1 cellular context compared by ENCODE assay signal in the genomic region with DNA sequence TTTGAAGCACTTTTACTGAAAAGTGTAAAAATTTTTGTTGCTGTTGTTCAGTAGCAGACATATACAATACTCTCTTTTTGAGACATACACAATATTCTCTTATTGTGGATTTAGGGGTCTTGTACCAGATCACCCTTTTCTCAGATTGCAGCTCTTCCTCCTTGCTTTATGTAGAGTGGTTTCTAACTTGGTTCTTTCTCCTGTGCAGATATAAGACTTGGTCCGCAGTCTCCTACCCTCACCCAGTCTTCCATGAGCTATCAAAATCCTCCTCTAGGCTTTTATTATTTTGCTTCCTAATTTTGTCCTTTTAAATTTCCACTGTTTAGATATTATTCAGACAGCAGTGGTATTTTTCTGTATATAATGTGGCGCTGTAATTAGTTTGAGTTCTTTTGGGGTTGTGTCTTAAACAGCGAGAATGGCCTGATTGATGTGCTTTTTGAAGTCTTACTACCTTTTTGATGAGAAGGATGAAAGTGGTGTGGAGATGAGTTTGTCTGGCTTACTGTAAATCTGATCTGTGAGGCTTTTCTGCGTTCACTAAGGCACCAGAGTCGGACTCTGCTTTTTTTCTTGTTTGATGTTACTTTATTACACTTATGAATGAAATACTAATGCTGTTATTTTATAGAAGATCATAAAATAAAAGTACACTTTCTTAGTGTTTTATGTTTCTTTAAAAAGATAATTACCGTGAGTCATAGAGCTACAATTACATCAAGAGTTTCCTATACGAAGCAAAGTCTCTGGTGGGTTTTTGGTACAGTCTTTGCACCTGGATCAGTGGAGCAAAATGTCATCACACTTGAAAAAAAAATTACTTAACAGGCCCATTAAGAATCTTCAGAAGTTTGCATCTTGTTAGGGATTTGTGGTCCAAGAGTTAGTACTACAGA.
TF ChIP-seq lines count a peak whose summit lies in the region.

No MANE protein-coding gene starts in this region.

TF ChIP-seq in K562, 482 proteins besides CTCF, POLR2A, EP300 and RAD21:
- TF ChIP-seq, protein P1, sequence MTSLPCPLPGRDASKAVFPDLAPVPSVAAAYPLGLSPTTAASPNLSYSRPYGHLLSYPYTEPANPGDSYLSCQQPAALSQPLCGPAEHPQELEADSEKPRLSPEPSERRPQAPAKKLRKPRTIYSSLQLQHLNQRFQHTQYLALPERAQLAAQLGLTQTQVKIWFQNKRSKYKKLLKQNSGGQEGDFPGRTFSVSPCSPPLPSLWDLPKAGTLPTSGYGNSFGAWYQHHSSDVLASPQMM (CRISPR knock-in tag; IDR thresholded peaks at IDR 0.05), result no peak
- TF ChIP-seq ZNF551 (CRISPR knock-in tag; IDR thresholded peaks at IDR 0.05) (no peak), POLR3A (IDR thresholded peaks at IDR 0.05; ENCODE audit: borderline replicate concordance, extremely low read depth, insufficient read depth, insufficient read length) (no peak), CBX2 (IDR thresholded peaks at IDR 0.05; ENCODE audit: insufficient read depth, low read length, poor library complexity, severe bottlenecking) (no peak), RBM22 (IDR thresholded peaks at IDR 0.05; ENCODE audit: low read depth, low read length, poor library complexity, severe bottlenecking) (no peak), ZNF668 (CRISPR knock-in tag; IDR thresholded peaks at IDR 0.05) (no peak), ZSCAN29 (IDR thresholded peaks at IDR 0.05) (no peak), GATA2 (CRISPR knock-in tag; IDR thresholded peaks at IDR 0.05) (no peak), CCAR2 (IDR thresholded peaks at IDR 0.05; ENCODE audit: low read depth, low read length) (no peak), CAMTA2 (CRISPR knock-in tag; conservative IDR thresholded peaks at IDR 0.05) (no peak), ZFP1 (CRISPR knock-in tag; IDR thresholded peaks at IDR 0.05) (no peak), NCOA6 (IDR thresholded peaks at IDR 0.05) (no peak)
- TF ChIP-seq, protein P2, sequence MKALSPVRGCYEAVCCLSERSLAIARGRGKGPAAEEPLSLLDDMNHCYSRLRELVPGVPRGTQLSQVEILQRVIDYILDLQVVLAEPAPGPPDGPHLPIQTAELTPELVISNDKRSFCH (CRISPR knock-in tag; IDR thresholded peaks at IDR 0.05), result no peak
- TF ChIP-seq, protein P2 (tag; IDR thresholded peaks at IDR 0.05), result no peak
- TF ChIP-seq, protein P3, sequence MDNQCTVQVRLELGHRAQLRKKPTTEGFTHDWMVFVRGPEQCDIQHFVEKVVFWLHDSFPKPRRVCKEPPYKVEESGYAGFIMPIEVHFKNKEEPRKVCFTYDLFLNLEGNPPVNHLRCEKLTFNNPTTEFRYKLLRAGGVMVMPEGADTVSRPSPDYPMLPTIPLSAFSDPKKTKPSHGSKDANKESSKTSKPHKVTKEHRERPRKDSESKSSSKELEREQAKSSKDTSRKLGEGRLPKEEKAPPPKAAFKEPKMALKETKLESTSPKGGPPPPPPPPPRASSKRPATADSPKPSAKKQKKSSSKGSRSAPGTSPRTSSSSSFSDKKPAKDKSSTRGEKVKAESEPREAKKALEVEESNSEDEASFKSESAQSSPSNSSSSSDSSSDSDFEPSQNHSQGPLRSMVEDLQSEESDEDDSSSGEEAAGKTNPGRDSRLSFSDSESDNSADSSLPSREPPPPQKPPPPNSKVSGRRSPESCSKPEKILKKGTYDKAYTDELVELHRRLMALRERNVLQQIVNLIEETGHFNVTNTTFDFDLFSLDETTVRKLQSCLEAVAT (IDR thresholded peaks at IDR 0.05), result no peak
- TF ChIP-seq, protein P4, sequence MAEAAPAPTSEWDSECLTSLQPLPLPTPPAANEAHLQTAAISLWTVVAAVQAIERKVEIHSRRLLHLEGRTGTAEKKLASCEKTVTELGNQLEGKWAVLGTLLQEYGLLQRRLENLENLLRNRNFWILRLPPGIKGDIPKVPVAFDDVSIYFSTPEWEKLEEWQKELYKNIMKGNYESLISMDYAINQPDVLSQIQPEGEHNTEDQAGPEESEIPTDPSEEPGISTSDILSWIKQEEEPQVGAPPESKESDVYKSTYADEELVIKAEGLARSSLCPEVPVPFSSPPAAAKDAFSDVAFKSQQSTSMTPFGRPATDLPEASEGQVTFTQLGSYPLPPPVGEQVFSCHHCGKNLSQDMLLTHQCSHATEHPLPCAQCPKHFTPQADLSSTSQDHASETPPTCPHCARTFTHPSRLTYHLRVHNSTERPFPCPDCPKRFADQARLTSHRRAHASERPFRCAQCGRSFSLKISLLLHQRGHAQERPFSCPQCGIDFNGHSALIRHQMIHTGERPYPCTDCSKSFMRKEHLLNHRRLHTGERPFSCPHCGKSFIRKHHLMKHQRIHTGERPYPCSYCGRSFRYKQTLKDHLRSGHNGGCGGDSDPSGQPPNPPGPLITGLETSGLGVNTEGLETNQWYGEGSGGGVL (CRISPR knock-in tag; IDR thresholded peaks at IDR 0.05), result no peak
